In genomic region chr5:177425801-177426565, GRCh38 we compare ENCODE assay signal across 1 cellular context.
TF ChIP-seq lines count a peak whose summit lies in the region.

No MANE protein-coding gene starts in this region.

TF ChIP-seq in HepG2, 621 proteins besides CTCF, POLR2A, EP300 and RAD21 (continued from another document and continues in another):
- TF ChIP-seq ZHX2 (IDR thresholded peaks at IDR 0.05; ENCODE audit: low read depth), result no peak; the same call in 1 of the 2 replicates
- TF ChIP-seq ZHX2 (CRISPR knock-in tag; IDR thresholded peaks at IDR 0.05; ENCODE audit: borderline replicate concordance), result peak; percentile 61; the same call in 1 of the 2 replicates
- TF ChIP-seq ZFP36 (IDR thresholded peaks at IDR 0.05; ENCODE audit: borderline replicate concordance, low read depth, low read length, partially characterized antibody), result no peak
- peak; percentile 62; the same call in 1 of the 2 replicates for TF ChIP-seq TAF1 (CRISPR knock-in tag; IDR thresholded peaks at IDR 0.05)
- TF ChIP-seq PBX3 (CRISPR knock-in tag; IDR thresholded peaks at IDR 0.05; ENCODE audit: borderline replicate concordance), result peak; percentile 70; the same call in 1 of the 2 replicates
- 0 out of 2 replicates have a peak, but pooled peaks have one; percentile 67 for TF ChIP-seq ZNF704 (CRISPR knock-in tag; IDR thresholded peaks at IDR 0.05; ENCODE audit: borderline replicate concordance)
- TF ChIP-seq ETV6 (CRISPR knock-in tag; conservative IDR thresholded peaks at IDR 0.05), result peak; percentile 57; the same call in 1 of the 2 replicates
- no peak for TF ChIP-seq PITX1 (CRISPR knock-in tag; IDR thresholded peaks at IDR 0.05)
- TF ChIP-seq ZFP82 (CRISPR knock-in tag; IDR thresholded peaks at IDR 0.05; ENCODE audit: borderline replicate concordance), result no peak
- peak; percentile 85 for TF ChIP-seq POLR2G (IDR thresholded peaks at IDR 0.05; ENCODE audit: low read depth, low read length)
- TF ChIP-seq HES4 (CRISPR knock-in tag; IDR thresholded peaks at IDR 0.05; ENCODE audit: borderline replicate concordance), result 0 out of 2 replicates have a peak, but pooled peaks have one; percentile 38
- peak; percentile 78 for TF ChIP-seq KDM5B (CRISPR knock-in tag; IDR thresholded peaks at IDR 0.05; ENCODE audit: borderline replicate concordance)
- TF ChIP-seq ARHGAP35 (CRISPR knock-in tag; IDR thresholded peaks at IDR 0.05; ENCODE audit: borderline replicate concordance), result peak; percentile 41; the same call in 1 of the 2 replicates
- peak; percentile 70 for TF ChIP-seq HNRNPLL (IDR thresholded peaks at IDR 0.05; ENCODE audit: low read depth, low read length, poor library complexity, severe bottlenecking)
- no peak for TF ChIP-seq ZNF878 (CRISPR knock-in tag; IDR thresholded peaks at IDR 0.05)
- TF ChIP-seq ETS1 (CRISPR knock-in tag; IDR thresholded peaks at IDR 0.05), result 0 out of 2 replicates have a peak, but pooled peaks have one; percentile 13
- TF ChIP-seq ZFP62 (CRISPR knock-in tag; IDR thresholded peaks at IDR 0.05), result no peak
- peak; percentile 70; the same call in 1 of the 2 replicates for TF ChIP-seq HNF1B (CRISPR knock-in tag; IDR thresholded peaks at IDR 0.05)
- peak; percentile 44; the same call in 1 of the 2 replicates for TF ChIP-seq ZSCAN21 (CRISPR knock-in tag; IDR thresholded peaks at IDR 0.05; ENCODE audit: borderline replicate concordance)
- TF ChIP-seq KLF12 (CRISPR knock-in tag; IDR thresholded peaks at IDR 0.05; ENCODE audit: borderline replicate concordance), result peak; percentile 89; the same call in 1 of the 2 replicates
- no peak for TF ChIP-seq JUNB (CRISPR knock-in tag; IDR thresholded peaks at IDR 0.05; ENCODE audit: borderline replicate concordance)
- peak; percentile 44; the same call in 1 of the 2 replicates for TF ChIP-seq MXD1 (CRISPR knock-in tag; IDR thresholded peaks at IDR 0.05)
- TF ChIP-seq ZNF230 (CRISPR knock-in tag; IDR thresholded peaks at IDR 0.05), result peak; percentile 59; the same call in 1 of the 2 replicates
- 0 out of 2 replicates have a peak, but pooled peaks have one; percentile 13 for TF ChIP-seq ZNF740 (CRISPR knock-in tag; IDR thresholded peaks at IDR 0.05)
- TF ChIP-seq REPIN1 (CRISPR knock-in tag; IDR thresholded peaks at IDR 0.05; ENCODE audit: borderline replicate concordance, low read depth), result 0 out of 2 replicates have a peak, but pooled peaks have one; percentile 43
- no peak for TF ChIP-seq ZNF749 (CRISPR knock-in tag; IDR thresholded peaks at IDR 0.05; ENCODE audit: borderline replicate concordance)
- TF ChIP-seq FIP1L1 (IDR thresholded peaks at IDR 0.05; ENCODE audit: borderline replicate concordance, insufficient read depth, low read depth, low read length), result no peak
- TF ChIP-seq ZNF773 (CRISPR knock-in tag; IDR thresholded peaks at IDR 0.05; ENCODE audit: borderline replicate concordance), result no peak
- no peak for TF ChIP-seq ZBTB7A (CRISPR knock-in tag; IDR thresholded peaks at IDR 0.05)
- peak; percentile 66; the same call in 1 of the 2 replicates for TF ChIP-seq ZGPAT (CRISPR knock-in tag; IDR thresholded peaks at IDR 0.05)
- TF ChIP-seq ZNF660 (CRISPR knock-in tag; IDR thresholded peaks at IDR 0.05; ENCODE audit: borderline replicate concordance, low read depth), result no peak
- no peak; the same call in 1 of the 2 replicates for TF ChIP-seq E2F2 (CRISPR knock-in tag; IDR thresholded peaks at IDR 0.05; ENCODE audit: borderline replicate concordance)
- 0 out of 2 replicates have a peak, but pooled peaks have one; percentile 37 for TF ChIP-seq ZFP1 (CRISPR knock-in tag; IDR thresholded peaks at IDR 0.05)
- peak; percentile 71; the same call in 1 of the 2 replicates for TF ChIP-seq MED13 (CRISPR knock-in tag; IDR thresholded peaks at IDR 0.05)
- 0 out of 2 replicates have a peak, but pooled peaks have one; percentile 6 for TF ChIP-seq SSRP1 (CRISPR knock-in tag; IDR thresholded peaks at IDR 0.05)
- TF ChIP-seq POGK (CRISPR knock-in tag; conservative IDR thresholded peaks at IDR 0.05), result 0 out of 2 replicates have a peak, but pooled peaks have one; percentile 21
- TF ChIP-seq YEATS4 (CRISPR knock-in tag; IDR thresholded peaks at IDR 0.05; ENCODE audit: borderline replicate concordance), result peak; percentile 87
- TF ChIP-seq ZMYM3 (CRISPR knock-in tag; IDR thresholded peaks at IDR 0.05), result peak; percentile 99
- peak; percentile 96 for TF ChIP-seq RCOR2 (CRISPR knock-in tag; IDR thresholded peaks at IDR 0.05)
